ENCODE assay signal across 10 cellular contexts in genomic region chr22:17199131-17199731, GRCh38. TPM values are rescaled to one million over a fixed set of nuclear protein-coding genes. Genes with fewer than 3 reads are reported as not detected.
DNase-seq lines count a peak whose midpoint lies in the region; ATAC-seq and TF ChIP-seq lines count a peak whose summit lies in the region.
"Had no signal": no experiment of that assay in that cellular context is flagged by ENCODE, and none has a peak within 500 bp of the region (broad histone marks: within the 10 kb centered on the region; RNA-seq: fewer than 3 reads in every experiment).

No MANE protein-coding gene starts in this region.

- no peak for ATAC-seq in natural killer cell treated with Interleukin-12 subunit alpha and Interleukin-12 subunit beta and Interleukin-15 and Interleukin-18, amount 100 ng/mL, for 72 hours
- ATAC-seq in GM21576 (IDR thresholded peaks at IDR 0.05; ENCODE audit: unreplicated experiment), result no peak

- H3K4me3 Mint-ChIP-seq in neural crest cell, result peak overlapping the region; percentile 90
- H3K4me3 Mint-ChIP-seq in natural killer cell treated with Interleukin-12 subunit alpha and Interleukin-12 subunit beta and Interleukin-15 and Interleukin-18, amount 100 ng/mL, for 72 hours, result no peak overlapping the region
- H3K4me3 Mint-ChIP-seq: stimulated activated naive CD8-positive, alpha-beta T cell treated with anti-CD3 and anti-CD28 coated beads, Interleukin-15, Interleukin-2, amounts not matched to agents 100 ng/mL and 50 ng/mL, for 24 hours had no signal

- peak overlapping the region; percentile 100 for H3K27ac Mint-ChIP-seq in neural crest cell (ENCODE audit: unreplicated experiment)
- no peak overlapping the region for H3K27ac Mint-ChIP-seq in natural killer cell treated with Interleukin-12 subunit alpha and Interleukin-12 subunit beta and Interleukin-15 and Interleukin-18, amount 100 ng/mL, for 72 hours
- H3K27ac Mint-ChIP-seq: stimulated activated naive CD8-positive, alpha-beta T cell treated with anti-CD3 and anti-CD28 coated beads, Interleukin-15, Interleukin-2, amounts not matched to agents 100 ng/mL and 50 ng/mL, for 24 hours had no signal

- TF ChIP-seq CTCF in AG04450 (IDR thresholded peaks at IDR 0.05; ENCODE audit: low read depth, low read length), result no peak
- TF ChIP-seq CTCF in fibroblast of the aortic adventitia (IDR thresholded peaks at IDR 0.05; ENCODE audit: insufficient read depth, low read length), result no peak
- no peak for TF ChIP-seq CTCF in neural crest cell (conservative IDR thresholded peaks at IDR 0.05)

- DNase-seq in AG04450 (ENCODE audit: low read depth, low spot score) (no peak), NCI-H524 treated with DMSO at 0.1 percent for 48 hours (lab: John Stamatoyannopoulos, UW) (peak; percentile 19), fibroblast of the aortic adventitia (ENCODE audit: low read depth) (peak; percentile 78), neural crest cell (ENCODE audit: low read depth, low spot score) (peak; percentile 57), LoVo (ENCODE audit: low spot score) (no peak)
- DNase-seq in natural killer cell treated with Interleukin-12 subunit alpha and Interleukin-12 subunit beta and Interleukin-15 and Interleukin-18, amount 100 ng/mL, for 72 hours (ENCODE audit: low spot score), result no peak
- DNase-seq in activated CD4-positive, alpha-beta T cell treated with anti-CD3 and anti-CD28 coated beads, Interleukin-2, amount 50 U/mL, for 1 hour, result no peak
- DNase-seq: Calu3 had no signal

- H3K4me3 ChIP-seq in AG04450 (ENCODE audit: low read depth, low read length) (peak overlapping the region; percentile 31), fibroblast of the aortic adventitia (ENCODE audit: low read depth, low read length) (peak overlapping the region; percentile 51)

- CTCF ChIA-PET in AG04450 (lab: Charles Lee), result interaction anchor here (4.3 kb wide), 1 partner anchor 27 kb away, joined by 25 read pairs; no protein-coding TSS in a partner anchor

- H3K27me3 ChIP-seq in AG04450 (ENCODE audit: control insufficient read depth, insufficient read depth, low read length), result no peaks in the 10 kb centered on the region

- H3K27me3 Mint-ChIP-seq in neural crest cell (ENCODE audit: low read depth), result no peaks in the 10 kb centered on the region
- no peaks in the 10 kb centered on the region for H3K27me3 Mint-ChIP-seq in natural killer cell treated with Interleukin-12 subunit alpha and Interleukin-12 subunit beta and Interleukin-15 and Interleukin-18, amount 100 ng/mL, for 72 hours
- H3K27me3 Mint-ChIP-seq: stimulated activated naive CD8-positive, alpha-beta T cell treated with anti-CD3 and anti-CD28 coated beads, Interleukin-15, Interleukin-2, amounts not matched to agents 100 ng/mL and 50 ng/mL, for 24 hours had no signal

- POLR2A ChIA-PET in AG04450 (lab: Yijun Ruan, JAX), result no interaction called here

- peaks cover 47% of the 10 kb centered on the region for H3K4me1 Mint-ChIP-seq in neural crest cell
- H3K4me1 Mint-ChIP-seq in natural killer cell treated with Interleukin-12 subunit alpha and Interleukin-12 subunit beta and Interleukin-15 and Interleukin-18, amount 100 ng/mL, for 72 hours (ENCODE audit: low read depth in 2 of 2), result peaks cover 8 to 10% of the 10 kb centered on the region in 2 donors

- H3K36me3 Mint-ChIP-seq in neural crest cell (ENCODE audit: low read depth), result no peaks in the 10 kb centered on the region
- no peaks in the 10 kb centered on the region for H3K36me3 Mint-ChIP-seq in natural killer cell treated with Interleukin-12 subunit alpha and Interleukin-12 subunit beta and Interleukin-15 and Interleukin-18, amount 100 ng/mL, for 72 hours

- H3K9me3 ChIP-seq in AG04450 (ENCODE audit: control insufficient read depth, insufficient read depth, low read length), result no peaks in the 10 kb centered on the region; the same call in 1 of the 2 replicates

- H3K9me3 Mint-ChIP-seq in neural crest cell, result no peaks in the 10 kb centered on the region
- no peaks in the 10 kb centered on the region for H3K9me3 Mint-ChIP-seq in natural killer cell treated with Interleukin-12 subunit alpha and Interleukin-12 subunit beta and Interleukin-15 and Interleukin-18, amount 100 ng/mL, for 72 hours
- H3K9me3 Mint-ChIP-seq: stimulated activated naive CD8-positive, alpha-beta T cell treated with anti-CD3 and anti-CD28 coated beads, Interleukin-15, Interleukin-2, amounts not matched to agents 100 ng/mL and 50 ng/mL, for 24 hours had no signal

- H3K27ac ChIP-seq in AG04450 (ENCODE audit: low read depth, low read length), result no peak overlapping the region

RNA-seq across cellular contexts. Expression of gene ADA2, which starts 20.0 kb away (rescaled TPM):
- polyA plus RNA-seq in AG04450 (2011; rRNA removed), result 1.2 and 1.3 TPM in 2 replicates
- polyA minus RNA-seq in AG04450 (2011; rRNA and poly(A)+ RNA removed), result 0.70 and 1.3 TPM in 2 replicates
- 3.4 and 6.7 TPM in 2 replicates for total RNA-seq in fibroblast of the aortic adventitia (ENCODE audit: low replicate concordance)
- 32.0 and 33.5 TPM in 2 replicates for total RNA-seq in neural crest cell
- total RNA-seq in natural killer cell treated with Interleukin-12 subunit alpha and Interleukin-12 subunit beta and Interleukin-15 and Interleukin-18, amount 100 ng/mL, for 72 hours, result 10 to 100 TPM; 18.0 to 18.9 TPM
- total RNA-seq: Calu3 had no signal

RNA-seq across cellular contexts. Expression of gene HDHD5, which starts 40.2 kb away (rescaled TPM):
- polyA plus RNA-seq in AG04450 (2011; rRNA removed), result 14.4 and 17.0 TPM in 2 replicates
- polyA minus RNA-seq in AG04450 (2011; rRNA and poly(A)+ RNA removed), result 11.1 and 14.9 TPM in 2 replicates
- total RNA-seq in fibroblast of the aortic adventitia (ENCODE audit: low replicate concordance) (19.7 and 20.3 TPM in 2 replicates), neural crest cell (48.2 and 50.8 TPM in 2 replicates)
- 10 to 100 TPM; 29.6 to 32.7 TPM for total RNA-seq in natural killer cell treated with Interleukin-12 subunit alpha and Interleukin-12 subunit beta and Interleukin-15 and Interleukin-18, amount 100 ng/mL, for 72 hours

Comparison
In these comparisons a context has a peak if more than half of its experiments do, and no peak if none do; other contexts are left out.
1. DNase-seq: peak in NCI-H524 treated with DMSO at 0.1 percent for 48 hours (single experiment), fibroblast of the aortic adventitia (single experiment) and neural crest cell (single experiment); none in AG04450 (single experiment), LoVo (single experiment), natural killer cell treated with Interleukin-12 subunit alpha and Interleukin-12 subunit beta and Interleukin-15 and Interleukin-18, amount 100 ng/mL, for 72 hours (single experiment) and activated CD4-positive, alpha-beta T cell treated with anti-CD3 and anti-CD28 coated beads, Interleukin-2, amount 50 U/mL, for 1 hour (single experiment).